ENCODE assay signal across 13 cellular contexts in the genomic region with DNA sequence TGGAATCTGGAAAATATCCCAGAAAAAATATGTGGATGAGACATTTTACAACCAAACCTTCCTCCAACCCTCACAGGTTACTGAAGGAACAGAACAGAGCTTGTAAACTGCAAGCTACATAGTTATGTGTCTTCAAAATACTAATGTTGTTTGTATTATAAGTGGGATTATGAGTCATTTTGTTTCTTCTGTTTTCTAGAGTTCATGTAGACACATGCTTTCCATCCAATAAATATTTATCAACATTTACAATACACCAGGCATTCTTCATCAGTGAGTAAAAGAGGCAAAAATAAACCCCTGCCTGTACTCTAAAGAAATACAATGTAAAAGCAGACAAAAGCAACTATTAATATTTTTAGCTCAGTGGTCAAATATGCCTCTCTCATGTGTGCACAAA.
"Had no signal": no experiment of that assay in that cellular context is flagged by ENCODE, and none has a peak within 500 bp of the region (broad histone marks: within the 10 kb centered on the region; RNA-seq: fewer than 3 reads in every experiment).

No MANE protein-coding gene starts in this region.

- H3K9me3 Mint-ChIP-seq: activated T-helper 1 cell treated with anti-CD3 and anti-CD28 coated beads, Interleukin-12 subunit alpha, Interleukin-12 subunit beta, Interleukin-2, Interleukin-4 antibody, amounts not matched to agents 30 ng/mL and 10 ng/mL and 1 ng/mL, durations not matched to agents 14 hours and 24 hours and 36 hours; memory B cell; natural killer cell had no signal

- H3K4me3 Mint-ChIP-seq: activated B cell treated with CpG ODN at 0.5 μM for 24 hours; activated naive CD8-positive, alpha-beta T cell treated with anti-CD3 and anti-CD28 coated beads, Interleukin-2, amount 10 ng/mL, durations not matched to agents 7 days and 5 days; activated T-helper 1 cell treated with anti-CD3 and anti-CD28 coated beads, Interleukin-12 subunit alpha, Interleukin-12 subunit beta, Interleukin-2, Interleukin-4 antibody, amounts not matched to agents 30 ng/mL and 10 ng/mL and 1 ng/mL, durations not matched to agents 14 hours and 24 hours and 36 hours; memory B cell; natural killer cell; stimulated activated memory B cell treated with anti-CD40 and anti-IgM and Interleukin-4, amounts not matched to agents 10 μg/mL and 1 μg/mL and 100 μg/mL, for 72 hours had no signal

- H3K27ac ChIP-seq: brain microvascular endothelial cell, left lung, neutrophil had no signal

- H3K27ac Mint-ChIP-seq: activated B cell treated with CpG ODN at 0.5 μM for 24 hours; activated naive CD8-positive, alpha-beta T cell treated with anti-CD3 and anti-CD28 coated beads, Interleukin-2, amount 10 ng/mL, durations not matched to agents 7 days and 5 days; activated T-helper 1 cell treated with anti-CD3 and anti-CD28 coated beads, Interleukin-12 subunit alpha, Interleukin-12 subunit beta, Interleukin-2, Interleukin-4 antibody, amounts not matched to agents 30 ng/mL and 10 ng/mL and 1 ng/mL, durations not matched to agents 14 hours and 24 hours and 36 hours; memory B cell; natural killer cell; stimulated activated memory B cell treated with anti-CD40 and anti-IgM and Interleukin-4, amounts not matched to agents 10 μg/mL and 1 μg/mL and 100 μg/mL, for 72 hours had no signal

- H3K4me3 ChIP-seq: left lung had no signal

- H3K36me3 ChIP-seq: brain microvascular endothelial cell, left lung, neutrophil had no signal

- H3K36me3 Mint-ChIP-seq: natural killer cell had no signal

- DNase-seq: activated B cell treated with CpG ODN at 0.5 μM for 24 hours; activated CD4-positive, alpha-beta T cell treated with anti-CD3 and anti-CD28 coated beads for 48 hours; activated naive CD8-positive, alpha-beta T cell treated with anti-CD3 and anti-CD28 coated beads, Interleukin-2, amount 10 ng/mL, durations not matched to agents 7 days and 5 days; brain microvascular endothelial cell; cortex of kidney; islet precursor cell; left lung; natural killer cell; retina had no signal

- H3K27me3 Mint-ChIP-seq: activated B cell treated with CpG ODN at 0.5 μM for 24 hours; memory B cell; stimulated activated memory B cell treated with anti-CD40 and anti-IgM and Interleukin-4, amounts not matched to agents 10 μg/mL and 1 μg/mL and 100 μg/mL, for 72 hours had no signal

- H3K9me3 ChIP-seq: left lung, neutrophil had no signal

- ATAC-seq: stimulated activated memory B cell treated with anti-CD40 and anti-IgM and Interleukin-4, amounts not matched to agents 10 μg/mL and 1 μg/mL and 100 μg/mL, for 72 hours had no signal

- H3K27me3 ChIP-seq: brain microvascular endothelial cell, left lung had no signal
